9 cellular contexts compared by ENCODE assay signal in genomic region chr20:53706008-53706481, GRCh38.
DNase-seq lines count a peak whose midpoint lies in the region; ATAC-seq, FAIRE-seq and TF ChIP-seq lines count a peak whose summit lies in the region.
"Had no signal": no experiment of that assay in that cellular context is flagged by ENCODE, and none has a peak within 500 bp of the region (broad histone marks: within the 10 kb centered on the region; RNA-seq: fewer than 3 reads in every experiment).

No MANE protein-coding gene starts in this region.

- H3K4me1 ChIP-seq in SJCRH30: peaks cover 28% of the 10 kb centered on the region
- H3K4me1 ChIP-seq in skeletal muscle satellite cell (ENCODE audit: control insufficient read depth, insufficient read depth, low read length): peaks cover 32% of the 10 kb centered on the region

- H3K27ac ChIP-seq in SJCRH30: peak overlapping the region; percentile 23; the same call in 1 of the 2 replicates

- no peak for TF ChIP-seq POLR2A in GM12891 (IDR thresholded peaks at IDR 0.05; ENCODE audit: low read depth, low read length)

- ATAC-seq in HG03025 (IDR thresholded peaks at IDR 0.05; ENCODE audit: low FRiP score, unreplicated experiment): no peak
- no peak for ATAC-seq in GM18870 (IDR thresholded peaks at IDR 0.05; ENCODE audit: unreplicated experiment)

- no peak overlapping the region for H3K4me3 ChIP-seq in SJCRH30
- H3K4me3 ChIP-seq in skeletal muscle satellite cell (ENCODE audit: low read length): no peak overlapping the region

- peak overlapping the region; percentile 68 for H3K9ac ChIP-seq in skeletal muscle satellite cell (ENCODE audit: low read depth, low read length)

- H3K9me3 ChIP-seq in SJCRH30 (replicated peaks) (no peaks in the 10 kb centered on the region), skeletal muscle satellite cell (replicated peaks; ENCODE audit: low read length) (no peaks in the 10 kb centered on the region)

- H3K4me2 ChIP-seq in skeletal muscle satellite cell (ENCODE audit: low read length): peak overlapping the region; percentile 43

- H3K36me3 ChIP-seq in SJCRH30: no peaks in the 10 kb centered on the region
- no peaks in the 10 kb centered on the region for H3K36me3 ChIP-seq in skeletal muscle satellite cell (ENCODE audit: insufficient read depth, low read length)

- H3K27me3 ChIP-seq in SJCRH30 (no peaks in the 10 kb centered on the region), skeletal muscle satellite cell (ENCODE audit: control insufficient read depth, insufficient read depth, low read length) (no peaks in the 10 kb centered on the region)

- FAIRE-seq in GM12891 (lab: Jason Lieb, UNC): peak; percentile 23

- DNase-seq in GM12891 (ENCODE audit: insufficient read length, low spot score) (no peak), SJCRH30 (no peak), epidermal melanocyte (ENCODE audit: insufficient read length, low spot score) (peak; percentile 33), Kasumi-1 (lab: John Stamatoyannopoulos, UW) (no peak)
- no peak for DNase-seq in stimulated activated CD4-positive, alpha-beta T cell treated with anti-CD3 and anti-CD28 coated beads, Interleukin-4, amount 100 ng/mL, for 24 hours
- DNase-seq: NCI-H1105 had no signal

TF ChIP-seq in GM12891, 5 proteins besides CTCF, POLR2A, EP300 and RAD21:
- TF ChIP-seq POLR2AphosphoS5 (IDR thresholded peaks at IDR 0.05; ENCODE audit: low read depth, low read length) (no peak), POU2F2 (IDR thresholded peaks at IDR 0.05; ENCODE audit: low read depth, low read length) (no peak), PAX5 (IDR thresholded peaks at IDR 0.05; ENCODE audit: insufficient read depth, low read length, severe bottlenecking) (no peak), SPI1 (IDR thresholded peaks at IDR 0.05; ENCODE audit: low read depth, low read length) (no peak), TAF1 (IDR thresholded peaks at IDR 0.05; ENCODE audit: low read depth, low read length) (no peak)
